ENCODE assay signal across 21 cellular contexts in genomic region chr7:6330657-6331056, GRCh38. TPM values are rescaled to one million over a fixed set of nuclear protein-coding genes. Genes with fewer than 3 reads are reported as not detected.
DNase-seq lines count a peak whose midpoint lies in the region; ATAC-seq and TF ChIP-seq lines count a peak whose summit lies in the region.
"Had no signal": no experiment of that assay in that cellular context is flagged by ENCODE, and none has a peak within 500 bp of the region (broad histone marks: within the 10 kb centered on the region; RNA-seq: fewer than 3 reads in every experiment).

No MANE protein-coding gene starts in this region.

- no peak for ATAC-seq in CD8-positive, alpha-beta T cell
- ATAC-seq in memory B cell (ENCODE audit: low read depth) (no peak), right lobe of liver (no peak)
- ATAC-seq: A549, GM23338 had no signal

- TF ChIP-seq POLR2A in right lobe of liver (IDR thresholded peaks at IDR 0.05) = no peak

- H3K9ac ChIP-seq in NT2/D1 (ENCODE audit: insufficient read length, low read depth) = peak overlapping the region; percentile 32
- H3K9ac ChIP-seq: BLaER1 treated with 17β-estradiol and CSF1 and Interleukin-3, amounts not matched to agents 10 nM and 100 nM had no signal

- peaks cover 24% of the 10 kb centered on the region for H3K36me3 Mint-ChIP-seq in CD8-positive, alpha-beta T cell
- peaks cover 5% of the 10 kb centered on the region for H3K36me3 Mint-ChIP-seq in memory B cell

- H3K9me3 ChIP-seq in CD8-positive, alpha-beta T cell (ENCODE audit: low read length) = no peaks in the 10 kb centered on the region
- no peaks in the 10 kb centered on the region for H3K9me3 ChIP-seq in NT2/D1 (ENCODE audit: insufficient read depth, low read length)
- H3K9me3 ChIP-seq in right lobe of liver = no peaks in the 10 kb centered on the region
- H3K9me3 ChIP-seq: A549; BE2C; BLaER1 treated with 17β-estradiol and CSF1 and Interleukin-3, amounts not matched to agents 10 nM and 100 nM had no signal

- H3K4me1 ChIP-seq in CD8-positive, alpha-beta T cell (ENCODE audit: insufficient read depth, low read length) = no peaks in the 10 kb centered on the region
- no peaks in the 10 kb centered on the region for H3K4me1 ChIP-seq in NT2/D1 (ENCODE audit: insufficient read depth, insufficient read length)
- no peaks in the 10 kb centered on the region for H3K4me1 ChIP-seq in right lobe of liver
- H3K4me1 ChIP-seq: BE2C had no signal

- no peak overlapping the region for H3K4me3 Mint-ChIP-seq in CD8-positive, alpha-beta T cell
- no peak overlapping the region for H3K4me3 Mint-ChIP-seq in memory B cell
- H3K4me3 Mint-ChIP-seq: CD14-positive monocyte; CD4-positive, alpha-beta T cell; GM23338 had no signal

- H3K27me3 ChIP-seq in CD8-positive, alpha-beta T cell (ENCODE audit: insufficient read depth, low read length) = no peaks in the 10 kb centered on the region
- no peaks in the 10 kb centered on the region for H3K27me3 ChIP-seq in NT2/D1 (ENCODE audit: insufficient read depth, insufficient read length)
- H3K27me3 ChIP-seq in right lobe of liver = no peaks in the 10 kb centered on the region
- H3K27me3 ChIP-seq: BE2C; BLaER1 treated with 17β-estradiol and CSF1 and Interleukin-3, amounts not matched to agents 10 nM and 100 nM had no signal

- WGBS in right lobe of liver (ENCODE audit: insufficient coverage, low coverage, low lambda C conversion rate, missing lambda C conversion rate) = 80% methylated on average over 2 of the region's 14 CpGs

- DNase-seq in CD8-positive, alpha-beta T cell = no peak
- DNase-seq in NT2/D1 (ENCODE audit: low read depth, low spot score) (no peak), memory B cell (ENCODE audit: low spot score in 2 of 2) (no peak), OCI-M2 (lab: John Stamatoyannopoulos, UW; ENCODE audit: unreplicated experiment) (no peak), right lobe of liver (no peak)
- DNase-seq in activated effector memory CD4-positive, alpha-beta T cell treated with Interleukin-2 at 50 U/mL for 16 hours = no peak
- DNase-seq: 8988T; ACHN; AML-193; BE2C; Calu3; CD4-positive, alpha-beta T cell; COR-L47; DMS53; DMS79 treated with DMSO at 0.1 percent for 48 hours; GF-D8; HCEC 1CT had no signal

- H3K27me3 Mint-ChIP-seq in CD8-positive, alpha-beta T cell (ENCODE audit: low read depth) = no peaks in the 10 kb centered on the region
- no peaks in the 10 kb centered on the region for H3K27me3 Mint-ChIP-seq in memory B cell
- H3K27me3 Mint-ChIP-seq: CD4-positive, alpha-beta T cell had no signal

- no peak overlapping the region for H3K27ac ChIP-seq in CD8-positive, alpha-beta T cell (ENCODE audit: low read depth, low read length)
- H3K27ac ChIP-seq in right lobe of liver = no peak overlapping the region
- H3K27ac ChIP-seq: A549; BLaER1 treated with 17β-estradiol and CSF1 and Interleukin-3, amounts not matched to agents 10 nM and 100 nM had no signal

- no peak overlapping the region for H3K4me3 ChIP-seq in CD8-positive, alpha-beta T cell (ENCODE audit: low read depth, low read length)
- H3K4me3 ChIP-seq in NT2/D1 (ENCODE audit: insufficient read length, low read depth) (no peak overlapping the region), right lobe of liver (no peak overlapping the region)
- H3K4me3 ChIP-seq: A549; BLaER1 treated with 17β-estradiol and CSF1 and Interleukin-3, amounts not matched to agents 10 nM and 100 nM; GM23338 had no signal

- peak overlapping the region; percentile 35 for H3K27ac Mint-ChIP-seq in CD8-positive, alpha-beta T cell
- H3K27ac Mint-ChIP-seq in memory B cell = peak overlapping the region; percentile 35
- H3K27ac Mint-ChIP-seq: CD4-positive, alpha-beta T cell; GM23338 had no signal

- POLR2A ChIA-PET in CD8-positive, alpha-beta T cell (lab: Charles Lee) = no interaction called here

- H3K4me1 Mint-ChIP-seq in CD8-positive, alpha-beta T cell (ENCODE audit: low read depth) = no peaks in the 10 kb centered on the region
- no peaks in the 10 kb centered on the region for H3K4me1 Mint-ChIP-seq in memory B cell
- H3K4me1 Mint-ChIP-seq: GM23338 had no signal

- no peaks in the 10 kb centered on the region for H3K36me3 ChIP-seq in CD8-positive, alpha-beta T cell (ENCODE audit: insufficient read depth, low read length)
- peaks cover 15% of the 10 kb centered on the region for H3K36me3 ChIP-seq in NT2/D1 (ENCODE audit: insufficient read depth, insufficient read length, low read length)
- H3K36me3 ChIP-seq in right lobe of liver = no peaks in the 10 kb centered on the region

- no peaks in the 10 kb centered on the region for H3K9me3 Mint-ChIP-seq in CD8-positive, alpha-beta T cell
- H3K9me3 Mint-ChIP-seq in memory B cell = no peaks in the 10 kb centered on the region
- H3K9me3 Mint-ChIP-seq: CD14-positive monocyte; CD4-positive, alpha-beta T cell; GM23338 had no signal

- intact Hi-C loops in CD8-positive, alpha-beta T cell (cut with DNase I, micrococcal nuclease) = no loop called here
- intact Hi-C loops in right lobe of liver (cut with DNase I) = no loop called here

- no peak for TF ChIP-seq CTCF in CD8-positive, alpha-beta T cell (IDR thresholded peaks at IDR 0.05)
- no peak for TF ChIP-seq CTCF in right lobe of liver (IDR thresholded peaks at IDR 0.05)

- CTCF ChIA-PET in CD8-positive, alpha-beta T cell (lab: Charles Lee) = no interaction called here

RNA-seq across cellular contexts. Expression of gene FAM220A, which starts 18.1 kb away (rescaled TPM):
- 1 to 10 TPM; 7.1 to 7.7 TPM for total RNA-seq in CD8-positive, alpha-beta T cell
- total RNA-seq in right lobe of liver = 1 to 10 TPM; 3.5 to 9.5 (median 5.5) TPM

RNA-seq across cellular contexts. Expression of gene RAC1, which starts 43.7 kb away (rescaled TPM):
- 10 to 100 TPM; 70.3 to 74.8 TPM for total RNA-seq in CD8-positive, alpha-beta T cell
- 100 to 1,000 TPM in 1 of 6 experiments, 10 to 100 TPM in 5; 72.6 to 154 (median 89.7) TPM for total RNA-seq in right lobe of liver

RNA-seq across cellular contexts. Expression of gene CYTH3, which starts 58.2 kb away (rescaled TPM):
- 10 to 100 TPM; 12.1 to 14.9 TPM for total RNA-seq in CD8-positive, alpha-beta T cell
- total RNA-seq in right lobe of liver = 1 to 10 TPM; 2.7 to 6.6 (median 4.1) TPM
